In genomic region chr16:15672514-15673167, GRCh38 we compare ENCODE assay signal across 8 cellular contexts. TPM values are rescaled to one million over a fixed set of nuclear protein-coding genes. Genes with fewer than 3 reads are reported as not detected.
DNase-seq lines count a peak whose midpoint lies in the region; ATAC-seq, FAIRE-seq and TF ChIP-seq lines count a peak whose summit lies in the region.

No MANE protein-coding gene starts in this region.

- POLR2A ChIA-PET in A549 (lab: Yijun Ruan, JAX), result interaction anchor here (1.4 kb wide), 1 partner anchor 30 kb away, joined by 6 read pairs; the partner anchor contains the start of gene MARF1
- POLR2A ChIA-PET in activated B cell treated with CpG ODN at 0.5 μM for 24 hours (lab: Charles Lee), result interaction anchor here (2.7 kb wide), 1 partner anchor 30 kb away, joined by 12 read pairs; the partner anchor contains the start of gene MARF1

- no peaks in the 10 kb centered on the region for H3K9me3 ChIP-seq in A549

- intact Hi-C loops in activated B cell treated with CpG ODN at 0.5 μM for 24 hours (cut with micrococcal nuclease), result loop anchor here (1.0 kb wide), 1 partner anchor 29 kb away; the partner anchor contains the start of gene MARF1

- peak in 1 of 2 experiments; percentile 31; a peak in 1 of 5 replicates for TF ChIP-seq EP300 in A549 (IDR thresholded peaks at IDR 0.05)

- CTCF ChIA-PET in A549 (lab: Yijun Ruan, JAX), result interaction anchor here (0.8 to 1.1 kb wide), 2 partner anchors 9 kb away, joined by 3 to 4 read pairs; no protein-coding TSS in a partner anchor
- CTCF ChIA-PET in activated B cell treated with CpG ODN at 0.5 μM for 24 hours (lab: Charles Lee), result interaction anchor here (0.9 kb wide), 1 partner anchor 13 kb away, joined by 3 read pairs; no protein-coding TSS in a partner anchor

- peak overlapping the region; percentile 55 for H3K4me3 Mint-ChIP-seq in activated B cell treated with CpG ODN at 0.5 μM for 24 hours

- H3K4me1 Mint-ChIP-seq in activated B cell treated with CpG ODN at 0.5 μM for 24 hours, result peaks cover 34% of the 10 kb centered on the region

- TF ChIP-seq CTCF in A549 (IDR thresholded peaks at IDR 0.05) (no peak), activated B cell treated with CpG ODN at 0.5 μM for 24 hours (IDR thresholded peaks at IDR 0.05) (no peak), cardiac fibroblast (IDR thresholded peaks at IDR 0.05; ENCODE audit: low read depth, low read length) (no peak)

- TF ChIP-seq POLR2A in A549 (IDR thresholded peaks at IDR 0.05; ENCODE audit: low read length), result no peak

- H3K4me1 ChIP-seq in A549, result peaks cover 22% of the 10 kb centered on the region

- no peaks in the 10 kb centered on the region for H3K27me3 Mint-ChIP-seq in activated B cell treated with CpG ODN at 0.5 μM for 24 hours

- peak overlapping the region; percentile 79 for H3K4me2 ChIP-seq in A549

- 16% methylated on average over 20 of the region's 20 CpGs for WGBS in A549 (ENCODE audit: missing lambda C conversion rate)

- H3K36me3 Mint-ChIP-seq in activated B cell treated with CpG ODN at 0.5 μM for 24 hours (ENCODE audit: low read depth), result peaks cover 87% of the 10 kb centered on the region

- peak overlapping the region; percentile 87 for H3K27ac Mint-ChIP-seq in activated B cell treated with CpG ODN at 0.5 μM for 24 hours

- FAIRE-seq in A549 (lab: Jason Lieb, UNC), result no peak

- H3K4me3 ChIP-seq in A549 (peak overlapping the region; percentile 17; the same call in 1 of the 3 replicates), cardiac fibroblast (replicated peaks in 1 of 2; ENCODE audit: low read depth in 2 of 2, low read length in 2 of 2) (no peak overlapping the region)

- peak overlapping the region; percentile 83 to 89 for H3K27ac ChIP-seq in A549

- ATAC-seq in A549 (peak; percentile 93 to 98), activated B cell treated with CpG ODN at 0.5 μM for 24 hours (ENCODE audit: low read depth) (peak; percentile 81), HG03159 (IDR thresholded peaks at IDR 0.05; ENCODE audit: unreplicated experiment) (no peak)

- DNase-seq in A549 (ENCODE audit: low read depth in 1 of 2, low spot score in 1 of 2) (peak; percentile 84 to 90), Kasumi-1 (lab: John Stamatoyannopoulos, UW) (peak; percentile 87 to 90), activated B cell treated with CpG ODN at 0.5 μM for 24 hours (no peak), cardiac fibroblast (ENCODE audit: low read depth in 2 of 2) (peak; percentile 99), left kidney (ENCODE audit: low read depth, low spot score) (peak; percentile 78), HUDEP-2 (lab: John Stamatoyannopoulos, UW; ENCODE audit: unreplicated experiment in 76 of 76) (no peak)
- peak; percentile 68 for DNase-seq in stimulated activated CD4-positive, alpha-beta T cell treated with anti-CD3 and anti-CD28 coated beads, Interleukin-15, amount 100 ng/mL, for 24 hours

- no peak for TF ChIP-seq RAD21 in A549 (conservative IDR thresholded peaks at IDR 0.05 in 1 of 2, IDR thresholded peaks at IDR 0.05 in 1 of 2)

- no peaks in the 10 kb centered on the region for H3K9me3 Mint-ChIP-seq in activated B cell treated with CpG ODN at 0.5 μM for 24 hours

TF ChIP-seq in A549, 52 proteins besides CTCF, POLR2A, EP300 and RAD21:
- TF ChIP-seq HMGXB4 (CRISPR knock-in tag; IDR thresholded peaks at IDR 0.05; ENCODE audit: borderline replicate concordance) (no peak), CEBPB (IDR thresholded peaks at IDR 0.05) (peak; percentile 95 to 98), CHD4 (IDR thresholded peaks at IDR 0.05; ENCODE audit: borderline replicate concordance) (no peak), MAX (IDR thresholded peaks at IDR 0.05) (peak; percentile 33; the same call in 1 of the 2 replicates), CBX8 (IDR thresholded peaks at IDR 0.05) (no peak), JUN (IDR thresholded peaks at IDR 0.05) (peak in 1 of 2 experiments; percentile 68; a peak in 2 of 5 replicates), BCL3 (IDR thresholded peaks at IDR 0.05) (0 out of 3 replicates have a peak, but pooled peaks have one; percentile 21)

RNA-seq across cellular contexts. Expression of gene NDE1, which starts 22.6 kb away (rescaled TPM):
- polyA plus RNA-seq in A549 (2011; rRNA removed) (26.8 and 30.6 TPM in 2 replicates), A549 (2017; fragmentation: RNase III; extraction: RNeasy Plus Mini Kit Qiagen cat#74134 plus additional on column Dnase treatment) (25.8 to 27.6 TPM (median 26.4 TPM) in 3 replicates)
- 23.0 and 23.7 TPM in 2 replicates for polyA plus RNA-seq in A549 (2012; cell fraction: cytosol; rRNA removed)
- polyA plus RNA-seq in A549 (2012; cell fraction: nucleus; rRNA removed), result 15.9 and 20.4 TPM in 2 replicates
- polyA minus RNA-seq in A549 (2011; rRNA and poly(A)+ RNA removed), result 23.2 and 31.4 TPM in 2 replicates
- total RNA-seq in activated B cell treated with CpG ODN at 0.5 μM for 24 hours, result 140 and 163 TPM in 2 replicates

RNA-seq across cellular contexts. Expression of gene MARF1, which starts 29.7 kb away (rescaled TPM):
- 28.2 and 40.0 TPM in 2 replicates for polyA plus RNA-seq in A549 (2011; rRNA removed)
- polyA plus RNA-seq in A549 (2012; cell fraction: cytosol; rRNA removed), result 7.2 and 8.4 TPM in 2 replicates
- polyA plus RNA-seq in A549 (2012; cell fraction: nucleus; rRNA removed), result 12.3 and 12.8 TPM in 2 replicates
- polyA plus RNA-seq in A549 (2017; fragmentation: RNase III; extraction: RNeasy Plus Mini Kit Qiagen cat#74134 plus additional on column Dnase treatment), result 10.6 to 12.4 TPM (median 11.6 TPM) in 3 replicates
- polyA minus RNA-seq in A549 (2011; rRNA and poly(A)+ RNA removed), result 32.4 and 40.9 TPM in 2 replicates
- 160 and 186 TPM in 2 replicates for total RNA-seq in activated B cell treated with CpG ODN at 0.5 μM for 24 hours

Comparison
In these comparisons a context has a peak if more than half of its experiments do, and no peak if none do; other contexts are left out.
1. DNase-seq: peak in A549 (2 of 2), Kasumi-1 (2 of 2), cardiac fibroblast (2 of 2), left kidney (single experiment) and stimulated activated CD4-positive, alpha-beta T cell treated with anti-CD3 and anti-CD28 coated beads, Interleukin-15, amount 100 ng/mL, for 24 hours (single experiment); none in activated B cell treated with CpG ODN at 0.5 μM for 24 hours (single experiment) and HUDEP-2 (0 of 76).